ENCODE assay signal across 32 cellular contexts in the genomic region with DNA sequence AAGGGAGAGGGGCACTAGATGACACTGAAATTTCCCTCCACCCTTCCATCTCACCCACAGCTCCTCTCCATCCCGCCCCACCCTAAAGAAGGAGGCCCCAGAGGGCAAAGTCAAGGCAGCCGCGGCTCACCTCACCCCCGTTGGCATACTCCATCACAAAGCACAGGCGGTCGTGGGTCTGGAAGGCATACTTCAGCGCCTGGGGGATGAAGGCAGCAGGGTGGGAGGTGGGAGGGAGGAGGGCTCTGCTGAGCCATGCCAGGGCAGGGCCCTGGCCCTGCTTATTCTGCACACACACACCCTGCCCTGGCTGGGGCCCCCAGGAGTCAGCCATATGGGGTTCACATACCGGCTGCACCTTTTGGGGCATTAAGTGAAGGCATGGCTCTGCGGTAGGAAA. TPM values are rescaled to one million over a fixed set of nuclear protein-coding genes. Genes with fewer than 3 reads are reported as not detected.
"Had no signal": no experiment of that assay in that cellular context is flagged by ENCODE, and none has a peak within 500 bp of the region (broad histone marks: within the 10 kb centered on the region; RNA-seq: fewer than 3 reads in every experiment).

No MANE protein-coding gene starts in this region.

- H3K27ac ChIP-seq: heart right ventricle, hepatocyte, lower lobe of right lung, parathyroid adenoma, psoas muscle, right lobe of liver, tibial nerve, uterus had no signal

- H3K9me3 Mint-ChIP-seq: naive thymus-derived CD8-positive, alpha-beta T cell; nephron; neural crest cell; stimulated activated naive CD8-positive, alpha-beta T cell treated with anti-CD3 and anti-CD28 coated beads, Interleukin-15, amount 100 ng/mL, for 72 hours; type B pancreatic cell had no signal

- H3K4me3 Mint-ChIP-seq: naive thymus-derived CD8-positive, alpha-beta T cell; nephron; neural crest cell; stimulated activated naive CD8-positive, alpha-beta T cell treated with anti-CD3 and anti-CD28 coated beads, Interleukin-15, amount 100 ng/mL, for 72 hours; type B pancreatic cell had no signal

- H3K27me3 ChIP-seq: heart right ventricle, hepatocyte, right lobe of liver, tibial nerve, uterus had no signal

- H3K36me3 ChIP-seq: uterus had no signal

- H3K9me3 ChIP-seq: heart right ventricle, lower lobe of right lung, psoas muscle, right lobe of liver, tibial nerve, uterus had no signal

- H3K4me3 ChIP-seq: heart right ventricle, hepatocyte, lower lobe of right lung, psoas muscle, right lobe of liver, tibial nerve, uterus had no signal

- DNase-seq: heart right ventricle; islet precursor cell; kidney glomerular epithelial cell; left cardiac atrium; mammary epithelial cell; mesenchymal stem cell; naive thymus-derived CD8-positive, alpha-beta T cell; nucleus accumbens; psoas muscle; stimulated activated CD4-positive, alpha-beta T cell treated with anti-CD3 and anti-CD28 coated beads, Interleukin-12 subunit alpha, Interleukin-12 subunit beta, amount 100 ng/mL, for 4 hours; stimulated activated CD4-positive, alpha-beta T cell treated with anti-CD3 and anti-CD28 coated beads, Interleukin-15, amount 100 ng/mL, for 24 hours; stimulated activated CD4-positive, alpha-beta T cell treated with anti-CD3 and anti-CD28 coated beads, Interleukin-2, amount 100 ng/mL, for 24 hours; stimulated activated CD4-positive, alpha-beta T cell treated with anti-CD3 and anti-CD28 coated beads, Interleukin-4, amount 100 ng/mL, for 1 hour; stimulated activated naive CD4-positive, alpha-beta T cell treated with Interleukin-2 at 50 U/mL for 16 hours; stimulated activated naive CD8-positive, alpha-beta T cell treated with anti-CD3 and anti-CD28 coated beads, Interleukin-15, amount 100 ng/mL, for 72 hours; substantia nigra; uterus had no signal

- H3K4me1 Mint-ChIP-seq: neural crest cell; stimulated activated naive CD8-positive, alpha-beta T cell treated with anti-CD3 and anti-CD28 coated beads, Interleukin-15, amount 100 ng/mL, for 72 hours had no signal

- H3K27ac Mint-ChIP-seq: nephron, type B pancreatic cell had no signal

- ATAC-seq: heart right ventricle; left cardiac atrium; left lobe of liver; lower lobe of right lung; naive thymus-derived CD8-positive, alpha-beta T cell; psoas muscle; right lobe of liver; stimulated activated naive CD8-positive, alpha-beta T cell treated with anti-CD3 and anti-CD28 coated beads, Interleukin-15, amount 100 ng/mL, for 72 hours had no signal

- H3K4me1 ChIP-seq: parathyroid adenoma, psoas muscle, right lobe of liver had no signal

RNA-seq across cellular contexts. Expression of a gene that starts 12.3 kb away (rescaled TPM):
- total RNA-seq: heart right ventricle, hepatocyte, lower lobe of right lung, psoas muscle, skeletal muscle tissue, ureter had no signal

RNA-seq across cellular contexts. Expression of a gene that starts 20.6 kb away (rescaled TPM):
- total RNA-seq: heart right ventricle; hepatocyte; left cardiac atrium; left lobe of liver; liver; lower lobe of right lung; mammary epithelial cell; mucosa of gallbladder; naive thymus-derived CD8-positive, alpha-beta T cell; osteocyte; posterior vena cava; psoas muscle; right lobe of liver; skeletal muscle tissue; ureter; uterus had no signal
